In genomic region chr7:116591202-116592040, GRCh38 we compare ENCODE assay signal across 8 cellular contexts.
A peak's percentile ranks its signal among the peaks of the same experiment; 100 is the strongest.
DNase-seq lines count a peak whose midpoint lies in the region; TF ChIP-seq lines count a peak whose summit lies in the region.

No MANE protein-coding gene starts in this region.

- TF ChIP-seq CTCF in liver (IDR thresholded peaks at IDR 0.05; ENCODE audit: low read depth, low read length, missing input control): peak; percentile 54

- no peaks in the 10 kb centered on the region for H3K9me3 ChIP-seq in liver (ENCODE audit: control insufficient read depth in 4 of 4, low read length in 3 of 4)

- 24% methylated on average over 9 of the region's 9 CpGs for WGBS in liver

- H3K9ac ChIP-seq in liver (ENCODE audit: low read depth in 1 of 2, low read length in 2 of 2): peak overlapping the region in 1 of 2 donors; percentile 63

- no peaks in the 10 kb centered on the region for H3K27me3 ChIP-seq in liver (ENCODE audit: control insufficient read depth in 4 of 4, insufficient read depth in 4 of 4, low read length in 3 of 4)

- TF ChIP-seq RAD21 in liver (IDR thresholded peaks at IDR 0.05): peak; percentile 71 to 79

- H3K27ac ChIP-seq in liver (ENCODE audit: low read depth in 1 of 2, low read length in 2 of 2): no peak overlapping the region

- peak; percentile 36 for DNase-seq in DMS153 treated with DMSO at 0.1 percent for 48 hours (lab: John Stamatoyannopoulos, UW; ENCODE audit: unreplicated experiment)
- DNase-seq in DMS153 (lab: John Stamatoyannopoulos, UW): no peak
- DNase-seq in NCI-H1105 (lab: John Stamatoyannopoulos, UW): peak; percentile 3
- peak; percentile 34 for DNase-seq in amniotic stem cell (lab: John Stamatoyannopoulos, UW)
- no peak for DNase-seq in NCI-H1436 treated with DMSO at 0.1 percent for 48 hours (lab: John Stamatoyannopoulos, UW)
- no peak for DNase-seq in activated CD4-positive, CD25-positive, alpha-beta regulatory T cell treated with anti-CD3 and anti-CD28 coated beads, Interleukin-2, amount 50 U/mL, for 72 hours
- no peak for DNase-seq in activated naive CD4-positive, alpha-beta T cell treated with Interleukin-2 at 50 U/mL for 16 hours

- H3K4me3 ChIP-seq in liver (ENCODE audit: low read depth in 1 of 3, low read length in 3 of 3): peak overlapping the region in 2 of 3 donors; percentile 36 to 45

- H3K36me3 ChIP-seq in liver (ENCODE audit: control insufficient read depth in 4 of 4, insufficient read depth in 3 of 4, low read depth in 1 of 4, low read length in 3 of 4): no peaks in the 10 kb centered on the region

- H3K4me1 ChIP-seq in liver (ENCODE audit: control insufficient read depth in 4 of 4, insufficient read depth in 4 of 4, low read length in 3 of 4): peaks cover 0 to 15% (median 13%) of the 10 kb centered on the region in 4 donors

TF ChIP-seq in liver, 16 proteins besides CTCF, POLR2A, EP300 and RAD21:
- TF ChIP-seq RXRA (IDR thresholded peaks at IDR 0.05) (peak in 1 of 2 donors; percentile 22), FOXA2 (IDR thresholded peaks at IDR 0.05) (no peak)

Comparison
In these comparisons a context has a peak if more than half of its experiments do, and no peak if none do; other contexts are left out.
1. DNase-seq: peak in DMS153 treated with DMSO at 0.1 percent for 48 hours (single experiment), NCI-H1105 (single experiment) and amniotic stem cell (single experiment); none in DMS153 (single experiment), NCI-H1436 treated with DMSO at 0.1 percent for 48 hours (single experiment), activated CD4-positive, CD25-positive, alpha-beta regulatory T cell treated with anti-CD3 and anti-CD28 coated beads, Interleukin-2, amount 50 U/mL, for 72 hours (single experiment) and activated naive CD4-positive, alpha-beta T cell treated with Interleukin-2 at 50 U/mL for 16 hours (single experiment).